ENCODE assay signal across 13 cellular contexts in the genomic region with DNA sequence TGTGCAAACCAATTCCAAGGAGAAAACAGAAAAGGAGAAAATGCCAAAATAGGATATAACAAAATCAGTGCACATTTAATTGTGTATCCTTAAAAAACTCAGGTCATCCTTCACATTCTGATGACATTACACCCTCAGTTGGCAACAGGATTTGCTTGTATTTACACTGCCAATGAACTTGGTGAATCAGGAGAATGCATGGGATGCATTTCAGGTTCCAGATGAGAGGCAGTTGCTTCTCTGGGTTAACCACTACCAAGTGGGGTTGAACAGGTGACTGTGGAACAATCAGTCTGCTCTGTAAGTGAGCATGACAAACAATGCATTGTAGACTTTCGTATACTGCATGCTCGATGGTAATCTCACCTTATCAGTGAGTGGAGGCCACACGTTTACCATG.
DNase-seq lines count a peak whose midpoint lies in the region; ATAC-seq, FAIRE-seq and TF ChIP-seq lines count a peak whose summit lies in the region.
"Had no signal": no experiment of that assay in that cellular context is flagged by ENCODE, and none has a peak within 500 bp of the region (broad histone marks: within the 10 kb centered on the region; RNA-seq: fewer than 3 reads in every experiment).

No MANE protein-coding gene starts in this region.

- DNase-seq in LHCN-M2 (ENCODE audit: low read depth), result peak; percentile 67
- DNase-seq in kidney, result no peak
- no peak for DNase-seq in thoracic aorta (ENCODE audit: low spot score)
- DNase-seq in activated T-cell treated with anti-CD3 and anti-CD28 coated beads, Interleukin-2, amount 50 U/mL, for 4 hours, result no peak
- no peak for DNase-seq in NCI-H82 treated with DMSO at 0.1 percent for 48 hours (lab: John Stamatoyannopoulos, UW; ENCODE audit: unreplicated experiment)
- DNase-seq: activated B cell treated with CpG ODN at 0.5 μM for 24 hours; activated T-cell treated with anti-CD3 and anti-CD28 coated beads, Interleukin-2, amount 50 U/mL, for 1 hour; Karpas-422; NCI-H2107; RPMI8226 had no signal

- H3K9me3 Mint-ChIP-seq in brain, result no peaks in the 10 kb centered on the region
- no peaks in the 10 kb centered on the region for H3K9me3 Mint-ChIP-seq in activated T-cell treated with anti-CD3 and anti-CD28 coated beads, Interleukin-2, amount 50 U/mL, for 4 hours
- H3K9me3 Mint-ChIP-seq: activated B cell treated with CpG ODN at 0.5 μM for 24 hours had no signal

- peak overlapping the region; percentile 66 to 97 (median 92) for H3K27ac Mint-ChIP-seq in brain
- H3K27ac Mint-ChIP-seq: activated B cell treated with CpG ODN at 0.5 μM for 24 hours had no signal

- H3K36me3 Mint-ChIP-seq in brain, result no peaks in the 10 kb centered on the region
- H3K36me3 Mint-ChIP-seq in activated T-cell treated with anti-CD3 and anti-CD28 coated beads, Interleukin-2, amount 50 U/mL, for 4 hours (ENCODE audit: insufficient read depth), result no peaks in the 10 kb centered on the region

- ATAC-seq in thoracic aorta (ENCODE audit: insufficient number of reproducible peaks, low FRiP score, low read depth), result no peak
- no peak for ATAC-seq in activated T-cell treated with anti-CD3 and anti-CD28 coated beads, Interleukin-2, amount 50 U/mL, for 4 hours
- ATAC-seq in HG03469 (IDR thresholded peaks at IDR 0.05; ENCODE audit: unreplicated experiment), result no peak

- no peak overlapping the region for H3K9ac ChIP-seq in kidney (ENCODE audit: low read length in 2 of 2)

- peak overlapping the region in 3 of 5 experiments; percentile 39 to 73 (median 70) for H3K4me3 Mint-ChIP-seq in brain
- no peak overlapping the region for H3K4me3 Mint-ChIP-seq in activated T-cell treated with anti-CD3 and anti-CD28 coated beads, Interleukin-2, amount 50 U/mL, for 4 hours
- H3K4me3 Mint-ChIP-seq: activated B cell treated with CpG ODN at 0.5 μM for 24 hours had no signal

- H3K4me3 ChIP-seq in kidney (ENCODE audit: low read length in 2 of 2) (no peak overlapping the region), thoracic aorta (no peak overlapping the region)
- H3K4me3 ChIP-seq: mucosa of descending colon had no signal

- intact Hi-C loops in kidney (cut with DNase I), result no loop called here

- no peak for FAIRE-seq in kidney (lab: Jason Lieb, UNC)

- H3K36me3 ChIP-seq in kidney (ENCODE audit: control insufficient read depth in 1 of 2, insufficient read depth in 2 of 2, low read length in 2 of 2) (no peaks in the 10 kb centered on the region), thoracic aorta (no peaks in the 10 kb centered on the region)

- TF ChIP-seq CTCF in brain (conservative IDR thresholded peaks at IDR 0.05), result no peak
- TF ChIP-seq CTCF in kidney (IDR thresholded peaks at IDR 0.05; ENCODE audit: borderline replicate concordance, extremely low read depth, insufficient read depth), result no peak
- no peak for TF ChIP-seq CTCF in thoracic aorta (IDR thresholded peaks at IDR 0.05)

- H3K4me1 ChIP-seq in kidney (ENCODE audit: control insufficient read depth in 1 of 2, insufficient read depth in 1 of 2, low read depth in 1 of 2, low read length in 2 of 2) (peaks cover 14 to 24% of the 10 kb centered on the region in 2 donors), thoracic aorta (ENCODE audit: control insufficient read depth in 1 of 2, low read depth in 2 of 2) (peaks cover 16 to 49% of the 10 kb centered on the region in 2 donors)

- no peaks in the 10 kb centered on the region for H3K27me3 ChIP-seq in thoracic aorta (replicated peaks; ENCODE audit: insufficient read depth)

- H3K27ac ChIP-seq in kidney (ENCODE audit: low read depth in 2 of 2, low read length in 2 of 2) (peak overlapping the region; percentile 42 to 64), thoracic aorta (peak overlapping the region; percentile 76 to 83)

- peaks cover 80% of the 10 kb centered on the region for H3K4me1 Mint-ChIP-seq in brain
- peaks cover 13% of the 10 kb centered on the region for H3K4me1 Mint-ChIP-seq in activated T-cell treated with anti-CD3 and anti-CD28 coated beads, Interleukin-2, amount 50 U/mL, for 4 hours (ENCODE audit: low read depth)

- H3K27me3 Mint-ChIP-seq in brain, result no peaks in the 10 kb centered on the region
- peaks cover 22% of the 10 kb centered on the region for H3K27me3 Mint-ChIP-seq in activated T-cell treated with anti-CD3 and anti-CD28 coated beads, Interleukin-2, amount 50 U/mL, for 4 hours (ENCODE audit: low read depth)

- H3K9me3 ChIP-seq in kidney (ENCODE audit: control insufficient read depth in 1 of 2, low read length in 2 of 2) (no peaks in the 10 kb centered on the region), thoracic aorta (no peaks in the 10 kb centered on the region)
- H3K9me3 ChIP-seq: mucosa of descending colon had no signal
